Comparison of ENCODE assay signal across 23 cellular contexts in genomic region chr5:158889007-158889406, GRCh38.
DNase-seq lines count a peak whose midpoint lies in the region; ATAC-seq and TF ChIP-seq lines count a peak whose summit lies in the region.
"Had no signal": no experiment of that assay in that cellular context is flagged by ENCODE, and none has a peak within 500 bp of the region (broad histone marks: within the 10 kb centered on the region; RNA-seq: fewer than 3 reads in every experiment).

No MANE protein-coding gene starts in this region.

- TF ChIP-seq CTCF in MCF 10A (IDR thresholded peaks at IDR 0.05; ENCODE audit: unreplicated experiment) (no peak), breast epithelium (IDR thresholded peaks at IDR 0.05) (no peak), chondrocyte (IDR thresholded peaks at IDR 0.05) (no peak)

- DNase-seq in MCF 10A (ENCODE audit: unreplicated experiment) (no peak), breast epithelium (ENCODE audit: low spot score in 2 of 2) (no peak), chondrocyte (ENCODE audit: low spot score) (no peak), SIG-M5 treated with dmso at 0.1 percent for 504 hours (lab: John Stamatoyannopoulos, UW; ENCODE audit: unreplicated experiment) (no peak), dermis blood vessel endothelial cell (no peak), NCI-H510A treated with DMSO at 0.1 percent for 48 hours (lab: John Stamatoyannopoulos, UW) (no peak)
- DNase-seq in stimulated activated naive CD8-positive, alpha-beta T cell treated with anti-CD3 and anti-CD28 coated beads, Interleukin-15, Interleukin-2, amounts not matched to agents 100 U/mL and 50 U/mL, for 24 hours, result no peak
- DNase-seq: CD4-positive, alpha-beta T cell; CD8-positive, alpha-beta memory T cell; DMS 273 treated with DMSO at 0.1 percent for 48 hours; DMS79; EL; GDM1; H9; HFFc6 had no signal

- intact Hi-C loops in MCF 10A (cut with micrococcal nuclease) (no loop called here), breast epithelium (cut with DNase I; ENCODE audit: low total_unique reads) (no loop called here)

- H3K27me3 Mint-ChIP-seq in MCF 10A (ENCODE audit: insufficient read depth, unreplicated experiment) (peaks cover 13% of the 10 kb centered on the region), chondrocyte (ENCODE audit: low read depth) (no peaks in the 10 kb centered on the region)
- H3K27me3 Mint-ChIP-seq in stimulated activated memory B cell treated with anti-CD40 and anti-IgM and Interleukin-4, amounts not matched to agents 10 μg/mL and 1 μg/mL and 100 μg/mL, for 72 hours, result no peaks in the 10 kb centered on the region
- H3K27me3 Mint-ChIP-seq: B cell had no signal

- H3K4me3 Mint-ChIP-seq in MCF 10A (ENCODE audit: unreplicated experiment), result no peak overlapping the region
- no peak overlapping the region for H3K4me3 Mint-ChIP-seq in chondrocyte (ENCODE audit: unreplicated experiment)
- no peak overlapping the region for H3K4me3 Mint-ChIP-seq in stimulated activated memory B cell treated with anti-CD40 and anti-IgM and Interleukin-4, amounts not matched to agents 10 μg/mL and 1 μg/mL and 100 μg/mL, for 72 hours
- H3K4me3 Mint-ChIP-seq: B cell; CD14-positive monocyte; CD4-positive, alpha-beta T cell; CD8-positive, alpha-beta memory T cell; GM23338; H9; HFFc6 had no signal

- BruUV-seq in MCF 10A (replicated peaks; lab: Mats Ljungman, UMichigan), result no TSS peak

- CTCF ChIA-PET in MCF 10A (lab: Yijun Ruan, JAX), result no interaction called here

- H3K9me3 Mint-ChIP-seq in MCF 10A (ENCODE audit: unreplicated experiment), result no peaks in the 10 kb centered on the region
- no peaks in the 10 kb centered on the region for H3K9me3 Mint-ChIP-seq in chondrocyte (ENCODE audit: low read depth)
- no peaks in the 10 kb centered on the region for H3K9me3 Mint-ChIP-seq in stimulated activated memory B cell treated with anti-CD40 and anti-IgM and Interleukin-4, amounts not matched to agents 10 μg/mL and 1 μg/mL and 100 μg/mL, for 72 hours
- H3K9me3 Mint-ChIP-seq: CD4-positive, alpha-beta T cell; CD8-positive, alpha-beta memory T cell; GM23338; H9; HFFc6 had no signal

- no peaks in the 10 kb centered on the region for H3K4me1 ChIP-seq in breast epithelium

- POLR2A ChIA-PET in MCF 10A (lab: Yijun Ruan, JAX), result interaction anchor here (0.8 kb wide), 1 partner anchor 46 kb away, joined by 3 read pairs; no protein-coding TSS in a partner anchor

- no peak overlapping the region for H3K27ac ChIP-seq in breast epithelium
- H3K27ac ChIP-seq: 22Rv1 had no signal

- H3K4me1 Mint-ChIP-seq in MCF 10A (ENCODE audit: insufficient read depth, unreplicated experiment) (no peaks in the 10 kb centered on the region), chondrocyte (ENCODE audit: low read depth) (peaks cover 73% of the 10 kb centered on the region)
- peaks cover 57% of the 10 kb centered on the region for H3K4me1 Mint-ChIP-seq in stimulated activated memory B cell treated with anti-CD40 and anti-IgM and Interleukin-4, amounts not matched to agents 10 μg/mL and 1 μg/mL and 100 μg/mL, for 72 hours
- H3K4me1 Mint-ChIP-seq: CD14-positive monocyte; CD8-positive, alpha-beta memory T cell had no signal

- no peaks in the 10 kb centered on the region for H3K9me3 ChIP-seq in breast epithelium
- H3K9me3 ChIP-seq: BLaER1 treated with 17β-estradiol and CSF1 and Interleukin-3, amounts not matched to agents 10 nM and 100 nM had no signal

- H3K36me3 Mint-ChIP-seq in MCF 10A (ENCODE audit: insufficient read depth, unreplicated experiment) (no peaks in the 10 kb centered on the region), chondrocyte (ENCODE audit: low read depth) (no peaks in the 10 kb centered on the region)
- peaks cover 12% of the 10 kb centered on the region for H3K36me3 Mint-ChIP-seq in stimulated activated memory B cell treated with anti-CD40 and anti-IgM and Interleukin-4, amounts not matched to agents 10 μg/mL and 1 μg/mL and 100 μg/mL, for 72 hours
- H3K36me3 Mint-ChIP-seq: CD14-positive monocyte; CD8-positive, alpha-beta memory T cell had no signal

- no peaks in the 10 kb centered on the region for H3K36me3 ChIP-seq in breast epithelium

- ATAC-seq in stimulated activated memory B cell treated with anti-CD40 and anti-IgM and Interleukin-4, amounts not matched to agents 10 μg/mL and 1 μg/mL and 100 μg/mL, for 72 hours, result no peak
- no peak for ATAC-seq in stimulated activated naive CD8-positive, alpha-beta T cell treated with anti-CD3 and anti-CD28 coated beads, Interleukin-15, Interleukin-2, amounts not matched to agents 100 U/mL and 50 U/mL, for 24 hours
- ATAC-seq: GM12878, GM23338, HCT116 had no signal

- no peak overlapping the region for H3K4me3 ChIP-seq in breast epithelium
- H3K4me3 ChIP-seq: BLaER1 treated with 17β-estradiol and CSF1 and Interleukin-3, amounts not matched to agents 10 nM and 100 nM; GM12878; GM23338 had no signal

- H3K27me3 ChIP-seq in breast epithelium, result no peaks in the 10 kb centered on the region
- H3K27me3 ChIP-seq: BLaER1 treated with 17β-estradiol and CSF1 and Interleukin-3, amounts not matched to agents 10 nM and 100 nM had no signal

- peak overlapping the region; percentile 2 for H3K27ac Mint-ChIP-seq in MCF 10A (ENCODE audit: low read depth, unreplicated experiment)
- H3K27ac Mint-ChIP-seq in chondrocyte (ENCODE audit: unreplicated experiment), result peak overlapping the region; percentile 72
- H3K27ac Mint-ChIP-seq in stimulated activated memory B cell treated with anti-CD40 and anti-IgM and Interleukin-4, amounts not matched to agents 10 μg/mL and 1 μg/mL and 100 μg/mL, for 72 hours, result peak overlapping the region; percentile 30
- H3K27ac Mint-ChIP-seq: B cell; CD14-positive monocyte; CD4-positive, alpha-beta T cell; CD8-positive, alpha-beta memory T cell; GM23338; H9; HFFc6 had no signal

- TF ChIP-seq POLR2A in breast epithelium (IDR thresholded peaks at IDR 0.05), result no peak

Comparison
In these comparisons a context has a peak if more than half of its experiments do, and no peak if none do; other contexts are left out.
1. H3K27ac Mint-ChIP-seq: peak in every context shown above with its lines; median percentile 72 in chondrocyte; 30 in stimulated activated memory B cell treated with anti-CD40 and anti-IgM and Interleukin-4, amounts not matched to agents 10 μg/mL and 1 μg/mL and 100 μg/mL, for 72 hours; 2 in MCF 10A.